Comparison of ENCODE assay signal across 1 cellular context in the genomic region with DNA sequence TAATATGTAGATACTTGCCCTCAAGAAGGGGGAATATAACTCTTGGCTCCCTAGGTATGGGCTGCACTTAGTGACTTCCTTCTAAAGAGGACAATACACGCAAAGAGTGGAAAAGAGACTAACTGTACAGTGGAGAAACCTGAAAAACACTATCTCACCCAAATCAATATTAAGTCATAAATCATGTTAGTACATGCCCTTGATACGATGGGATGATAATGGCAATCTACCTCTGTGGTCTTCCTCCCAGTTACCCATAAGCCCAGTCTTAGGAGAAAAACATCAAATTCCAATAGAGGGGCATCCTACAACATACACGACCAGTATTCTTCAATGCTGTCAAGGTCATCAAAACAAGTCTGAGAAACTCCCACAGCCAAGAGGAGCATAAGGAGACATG.
A peak's percentile ranks its signal among the peaks of the same experiment; 100 is the strongest.
TF ChIP-seq lines count a peak whose summit lies in the region.

No MANE protein-coding gene starts in this region.

TF ChIP-seq in K562, 482 proteins besides CTCF, POLR2A, EP300 and RAD21:
- TF ChIP-seq MEIS2 (IDR thresholded peaks at IDR 0.05; ENCODE audit: partially characterized antibody) (peak; percentile 43), SIX5 (IDR thresholded peaks at IDR 0.05; ENCODE audit: borderline replicate concordance in 1 of 2, insufficient read depth in 1 of 2, low read depth in 1 of 2, low read length in 2 of 2) (no peak), NFE2 (IDR thresholded peaks at IDR 0.05; ENCODE audit: low read depth) (no peak), NFIC (IDR thresholded peaks at IDR 0.05) (no peak)
